Comparison of ENCODE assay signal across 10 cellular contexts in genomic region chr17:42368797-42369561, GRCh38. TPM values are rescaled to one million over a fixed set of nuclear protein-coding genes. Genes with fewer than 3 reads are reported as not detected.
DNase-seq lines count a peak whose midpoint lies in the region; ATAC-seq, FAIRE-seq and TF ChIP-seq lines count a peak whose summit lies in the region.
"Not testable (repeated sequence)": the region's sequence is repeated elsewhere in the genome, so short reads cannot be mapped to it uniquely, and the experiment has no call there.
"Had no signal": no experiment of that assay in that cellular context is flagged by ENCODE, and none has a peak within 500 bp of the region (broad histone marks: within the 10 kb centered on the region; RNA-seq: fewer than 3 reads in every experiment).

No MANE protein-coding gene starts in this region.

- CTCF ChIA-PET in CD8-positive, alpha-beta T cell (lab: Charles Lee), result interaction anchor here (0.6 to 1.1 kb wide), 3 partner anchors 147 to 1102 kb away, joined by 3 read pairs; no protein-coding TSS in a partner anchor
- CTCF ChIA-PET in HEK293 (lab: Yijun Ruan, JAX) (interaction anchor here (0.7 to 1.6 kb wide), 4 partner anchors 15 to 147 kb away, joined by 4 to 8 read pairs (median 4); no protein-coding TSS in a partner anchor), WTC11 (lab: Charles Lee) (interaction anchor here (0.9 to 1.5 kb wide), 2 partner anchors 10 to 37 kb away, joined by 3 to 5 read pairs; no protein-coding TSS in a partner anchor), GM12878 (lab: Yijun Ruan, JAX) (interaction anchor here (0.7 to 2.7 kb wide), 7 partner anchors 10 to 57 kb away, joined by 3 to 14 read pairs (median 3); no protein-coding TSS in a partner anchor)

- peak overlapping the region; percentile 7; the same call in 1 of the 2 replicates for H3K4me2 ChIP-seq in GM12878 (ENCODE audit: control insufficient read depth, insufficient read depth)

- H3K27me3 ChIP-seq in CD8-positive, alpha-beta T cell (ENCODE audit: insufficient read depth, low read length); GM12878 (replicated peaks in 1 of 2; ENCODE audit: control insufficient read depth in 2 of 2, insufficient read depth in 2 of 2, low read length in 1 of 2); neutrophil; thyroid gland: not testable (repeated sequence)

- not testable (repeated sequence) for H2AFZ ChIP-seq in GM12878 (ENCODE audit: control insufficient read depth, low read depth, low read length)

- H3K4me1 ChIP-seq in CD8-positive, alpha-beta T cell (ENCODE audit: insufficient read depth, low read length), result peaks cover 32% of the 10 kb centered on the region
- H3K4me1 ChIP-seq in HEK293 (ENCODE audit: control insufficient read depth, insufficient read depth, low read length), result not testable (repeated sequence)
- H3K4me1 ChIP-seq in GM12878 (ENCODE audit: control insufficient read depth, insufficient read depth, low read length) (peaks cover 18% of the 10 kb centered on the region), neutrophil (ENCODE audit: control insufficient read depth in 1 of 2, insufficient read depth in 1 of 2, low read depth in 1 of 2, low read length in 1 of 2) (peaks cover 42 to 43% of the 10 kb centered on the region in 2 experiments), thyroid gland (peaks cover 42 to 58% of the 10 kb centered on the region in 2 donors)

- BruUV-seq in GM12878 (replicated peaks; lab: Mats Ljungman, UMichigan), result not testable (repeated sequence)

- not testable (repeated sequence) for H3K4me3 Mint-ChIP-seq in CD8-positive, alpha-beta T cell; WTC11
- peak overlapping the region; percentile 47 for H3K4me3 Mint-ChIP-seq in activated T-helper 1 cell treated with anti-CD3 and anti-CD28 coated beads, Interleukin-12 subunit alpha, Interleukin-12 subunit beta, Interleukin-2, Interleukin-4 antibody, amounts not matched to agents 30 ng/mL and 10 ng/mL and 1 ng/mL, durations not matched to agents 14 hours and 24 hours and 36 hours

- H3K9me3 Mint-ChIP-seq in CD8-positive, alpha-beta T cell; WTC11; activated T-helper 1 cell treated with anti-CD3 and anti-CD28 coated beads, Interleukin-12 subunit alpha, Interleukin-12 subunit beta, Interleukin-2, Interleukin-4 antibody, amounts not matched to agents 30 ng/mL and 10 ng/mL and 1 ng/mL, durations not matched to agents 14 hours and 24 hours and 36 hours: not testable (repeated sequence)

- not testable (repeated sequence) for TF ChIP-seq RAD21 in GM12878 (IDR thresholded peaks at IDR 0.05; ENCODE audit: insufficient read depth, low read depth, low read length)

- peaks cover 41% of the 10 kb centered on the region for H3K36me3 Mint-ChIP-seq in CD8-positive, alpha-beta T cell
- H3K36me3 Mint-ChIP-seq in WTC11, result peaks cover 24% of the 10 kb centered on the region
- peaks cover 38% of the 10 kb centered on the region for H3K36me3 Mint-ChIP-seq in activated T-helper 1 cell treated with anti-CD3 and anti-CD28 coated beads, Interleukin-12 subunit alpha, Interleukin-12 subunit beta, Interleukin-2, Interleukin-4 antibody, amounts not matched to agents 30 ng/mL and 10 ng/mL and 1 ng/mL, durations not matched to agents 14 hours and 24 hours and 36 hours (ENCODE audit: low read depth)

- not testable (repeated sequence) for TF ChIP-seq POLR2A in GM12878 (IDR thresholded peaks at IDR 0.05; ENCODE audit: low read depth, low read length); erythroblast (IDR thresholded peaks at IDR 0.05; ENCODE audit: low read length); thyroid gland (IDR thresholded peaks at IDR 0.05)

- intact Hi-C loops in CD8-positive, alpha-beta T cell (cut with DNase I, micrococcal nuclease); activated T-helper 1 cell treated with anti-CD3 and anti-CD28 coated beads, Interleukin-12 subunit alpha, Interleukin-12 subunit beta, Interleukin-2, Interleukin-4 antibody, amounts not matched to agents 30 ng/mL and 10 ng/mL and 1 ng/mL, durations not matched to agents 14 hours and 24 hours and 36 hours (cut with micrococcal nuclease); GM12878 (cut with micrococcal nuclease; ENCODE audit: unreplicated experiment); thyroid gland (cut with DNase I): not testable (repeated sequence)

- H3K27me3 Mint-ChIP-seq in CD8-positive, alpha-beta T cell (ENCODE audit: low read depth); WTC11 (ENCODE audit: low read depth); activated T-helper 1 cell treated with anti-CD3 and anti-CD28 coated beads, Interleukin-12 subunit alpha, Interleukin-12 subunit beta, Interleukin-2, Interleukin-4 antibody, amounts not matched to agents 30 ng/mL and 10 ng/mL and 1 ng/mL, durations not matched to agents 14 hours and 24 hours and 36 hours (ENCODE audit: insufficient read depth): not testable (repeated sequence)

- FAIRE-seq in GM12878 (lab: Jason Lieb, UNC), result not testable (repeated sequence)

- H3K27ac ChIP-seq in CD8-positive, alpha-beta T cell (ENCODE audit: low read depth, low read length); HEK293 (ENCODE audit: extremely low read depth, low read depth, low read length); GM12878 (ENCODE audit: control insufficient read depth, insufficient read depth): not testable (repeated sequence)
- peak overlapping the region; percentile 88 for H3K27ac ChIP-seq in neutrophil
- peak overlapping the region in 2 of 3 donors; percentile 91 to 96 for H3K27ac ChIP-seq in thyroid gland

- WGBS in GM12878 (ENCODE audit: insufficient coverage, insufficient replicate concordance, low lambda C conversion rate, missing lambda C conversion rate), result 86% methylated on average over 12 of the region's 12 CpGs
- WGBS in thyroid gland, 2 donors, result 84% methylated on average over 12 of the region's 12 CpGs

- H3K9ac ChIP-seq in GM12878 (ENCODE audit: control insufficient read depth, insufficient read depth, low read length), result not testable (repeated sequence)

- H3K4me3 ChIP-seq in CD8-positive, alpha-beta T cell (ENCODE audit: low read depth, low read length); HEK293 (ENCODE audit: low read depth, low read length); neutrophil (ENCODE audit: low read depth in 1 of 2, low read length in 1 of 2); thyroid gland (replicated peaks in 1 of 3): not testable (repeated sequence)
- H3K4me3 ChIP-seq in GM12878, result 0 out of 2 replicates have a peak overlapping the region, but pooled peaks have one; percentile 2

- not testable (repeated sequence) for TF ChIP-seq CTCF in CD8-positive, alpha-beta T cell (IDR thresholded peaks at IDR 0.05); HEK293 (tag by site-specific recombination; IDR thresholded peaks at IDR 0.05); WTC11 (IDR thresholded peaks at IDR 0.05); GM12878 (IDR thresholded peaks at IDR 0.05 in 2 of 3, conservative IDR thresholded peaks at IDR 0.05 in 1 of 3; ENCODE audit: control insufficient read depth in 2 of 3, extremely low read depth in 1 of 3, insufficient read depth in 1 of 3, low read depth in 3 of 3, low read length in 3 of 3); neutrophil (IDR thresholded peaks at IDR 0.05); thyroid gland (IDR thresholded peaks at IDR 0.05)

- H3K79me2 ChIP-seq in GM12878 (ENCODE audit: control insufficient read depth, insufficient read depth, low read length), result peaks cover 74% of the 10 kb centered on the region

- H3K36me3 ChIP-seq in CD8-positive, alpha-beta T cell (ENCODE audit: insufficient read depth, low read length); HEK293 (ENCODE audit: control insufficient read depth in 2 of 2, insufficient read depth in 1 of 2, low read length in 2 of 2); GM12878 (ENCODE audit: control insufficient read depth in 2 of 2, insufficient read depth in 2 of 2, low read length in 1 of 2); neutrophil; thyroid gland: not testable (repeated sequence)

- not testable (repeated sequence) for DNase-seq in CD8-positive, alpha-beta T cell; WTC11 (ENCODE audit: low spot score); activated T-helper 1 cell treated with anti-CD3 and anti-CD28 coated beads, Interleukin-12 subunit alpha, Interleukin-12 subunit beta, Interleukin-2, Interleukin-4 antibody, amounts not matched to agents 30 ng/mL and 10 ng/mL and 1 ng/mL, durations not matched to agents 14 hours and 24 hours and 36 hours (ENCODE audit: low spot score); GM12878 (ENCODE audit: low read depth, low spot score); thyroid gland
- peak; percentile 34 to 69 for DNase-seq in erythroblast (lab: John Stamatoyannopoulos, UW)

- not testable (repeated sequence) for H4K20me1 ChIP-seq in GM12878 (ENCODE audit: control insufficient read depth, insufficient read depth)

- in situ Hi-C loops in GM12878 (cut with MboI), result not testable (repeated sequence)

- RAD21 ChIA-PET in GM12878 (lab: Charles Lee; ENCODE audit: unreplicated experiment), result interaction anchor here (0.9 to 1.3 kb wide), 2 partner anchors 11 to 20 kb away, joined by 3 read pairs; no protein-coding TSS in a partner anchor

- H3K27ac Mint-ChIP-seq in CD8-positive, alpha-beta T cell, result peak overlapping the region; percentile 39
- 0 out of 2 replicates have a peak overlapping the region, but pooled peaks have one; percentile 23 for H3K27ac Mint-ChIP-seq in WTC11
- H3K27ac Mint-ChIP-seq in activated T-helper 1 cell treated with anti-CD3 and anti-CD28 coated beads, Interleukin-12 subunit alpha, Interleukin-12 subunit beta, Interleukin-2, Interleukin-4 antibody, amounts not matched to agents 30 ng/mL and 10 ng/mL and 1 ng/mL, durations not matched to agents 14 hours and 24 hours and 36 hours, result peak overlapping the region; percentile 75

- H3K9me3 ChIP-seq in CD8-positive, alpha-beta T cell (ENCODE audit: low read length); HEK293 (ENCODE audit: control insufficient read depth, insufficient read depth, low read depth, low read length); GM12878 (replicated peaks; ENCODE audit: control insufficient read depth, insufficient read depth, low read length); neutrophil; thyroid gland: not testable (repeated sequence)

- SMC1A ChIA-PET in GM12878 (lab: Charles Lee; ENCODE audit: uncharacterized antibody, unreplicated experiment), result interaction anchor here (1.0 to 2.8 kb wide), 6 partner anchors 11 to 93 kb away, joined by 3 to 9 read pairs (median 5); partner anchors contain the start of gene STAT3

- ATAC-seq in CD8-positive, alpha-beta T cell; WTC11; GM12878: not testable (repeated sequence)

- TF ChIP-seq EP300 in GM12878 (IDR thresholded peaks at IDR 0.05; ENCODE audit: borderline replicate concordance in 1 of 2, control insufficient read depth in 1 of 2, low read depth in 2 of 2, low read length in 2 of 2), result not testable (repeated sequence)

- POLR2A ChIA-PET in CD8-positive, alpha-beta T cell (lab: Charles Lee), result interaction anchor here (1.1 kb wide), 1 partner anchor 11 kb away, joined by 3 read pairs; no protein-coding TSS in a partner anchor
- POLR2A ChIA-PET in HEK293 (lab: Yijun Ruan, JAX), result interaction anchor here (0.6 to 1.1 kb wide), 2 partner anchors 46 to 89 kb away, joined by 3 to 4 read pairs; no protein-coding TSS in a partner anchor
- POLR2A ChIA-PET in WTC11 (lab: Charles Lee), result not testable (repeated sequence)
- POLR2A ChIA-PET in GM12878 (lab: Charles Lee), result interaction anchor here (0.6 to 2.6 kb wide), 4 partner anchors 11 to 81 kb away, joined by 3 to 20 read pairs (median 3); no protein-coding TSS in a partner anchor

- peaks cover 53% of the 10 kb centered on the region for H3K4me1 Mint-ChIP-seq in CD8-positive, alpha-beta T cell (ENCODE audit: low read depth)
- peaks cover 23% of the 10 kb centered on the region for H3K4me1 Mint-ChIP-seq in WTC11
- H3K4me1 Mint-ChIP-seq in activated T-helper 1 cell treated with anti-CD3 and anti-CD28 coated beads, Interleukin-12 subunit alpha, Interleukin-12 subunit beta, Interleukin-2, Interleukin-4 antibody, amounts not matched to agents 30 ng/mL and 10 ng/mL and 1 ng/mL, durations not matched to agents 14 hours and 24 hours and 36 hours (ENCODE audit: low read depth), result peaks cover 62% of the 10 kb centered on the region

RNA-seq across cellular contexts. Expression of gene STAT3, which starts 19.3 kb away (rescaled TPM):
- 100 to 1,000 TPM; 338 to 343 TPM for total RNA-seq in CD8-positive, alpha-beta T cell
- 74.4 to 98.0 TPM (median 74.9 TPM) in 3 replicates for total RNA-seq in WTC11 (2021)
- total RNA-seq in activated T-helper 1 cell treated with anti-CD3 and anti-CD28 coated beads, Interleukin-12 subunit alpha, Interleukin-12 subunit beta, Interleukin-2, Interleukin-4 antibody, amounts not matched to agents 30 ng/mL and 10 ng/mL and 1 ng/mL, durations not matched to agents 14 hours and 24 hours and 36 hours, result 240 and 241 TPM in 2 replicates
- total RNA-seq in GM12878 (2013; cell fraction: nucleolus; rRNA removed), result 148 and 163 TPM in 2 replicates
- 54.0 and 59.3 TPM in 2 replicates for total RNA-seq in GM12878 (2014; rRNA removed)
- total RNA-seq in GM12878 (2014; rRNA removed; fragmentation: Illumina TruSeq; extraction: Trizol), result 51.3 and 54.5 TPM in 2 replicates
- 82.6 and 86.2 TPM in 2 replicates for total RNA-seq in GM12878 (2021)
- 58.9 TPM for polyA plus RNA-seq in GM12878 (2011; ENCODE audit: low read depth)
- polyA plus RNA-seq in GM12878 (2011; rRNA removed), result 63.6 and 74.7 TPM in 2 replicates
- polyA plus RNA-seq in GM12878 (2011; cell fraction: cytosol; rRNA removed), result 75.5 and 84.3 TPM in 2 replicates
- polyA plus RNA-seq in GM12878 (2011; cell fraction: nucleus; rRNA removed), result 78.8 and 87.2 TPM in 2 replicates
- 79.3 and 107 TPM in 2 replicates for polyA plus RNA-seq in GM12878 (2012)
- 57.3 and 59.8 TPM in 2 replicates for polyA plus RNA-seq in GM12878 (2014; fragmentation: Illumina TruSeq; extraction: Trizol)
- polyA plus RNA-seq in GM12878 (2014; fragmentation: Nextera tagmentation; extraction: Ambion mirVana), result 10 to 100 TPM; 18.4 to 18.9 TPM
- polyA plus RNA-seq in GM12878 (2014; rRNA removed), result 55.0 and 62.0 TPM in 2 replicates
- 10 to 100 TPM; 91.1 to 96.4 TPM for polyA plus RNA-seq in GM12878 (2016; fragmentation: Nextera tagmentation; extraction: Ambion mirVana)
- 99.8 and 120 TPM in 2 replicates for polyA minus RNA-seq in GM12878 (2011; rRNA and poly(A)+ RNA removed)
- 42.0 and 49.0 TPM in 2 replicates for polyA minus RNA-seq in GM12878 (2011; cell fraction: cytosol; rRNA and poly(A)+ RNA removed)
- 42.8 and 58.9 TPM in 2 replicates for polyA minus RNA-seq in GM12878 (2011; cell fraction: nucleus; rRNA and poly(A)+ RNA removed)
- 100 to 1,000 TPM; 147 to 292 (median 206) TPM for total RNA-seq in thyroid gland

RNA-seq across cellular contexts. Expression of gene CAVIN1, which starts 54.1 kb away (rescaled TPM):
- not detected for total RNA-seq in CD8-positive, alpha-beta T cell
- total RNA-seq in WTC11 (2021) (24.6 to 28.4 TPM (median 27.8 TPM) in 3 replicates), GM12878 (2014; rRNA removed) (0.27 and 0.40 TPM in 2 replicates), GM12878 (2014; rRNA removed; fragmentation: Illumina TruSeq; extraction: Trizol) (0.18 and 0.40 TPM in 2 replicates), GM12878 (2021) (0.93 and 1.1 TPM in 2 replicates), thyroid gland (100 to 1,000 TPM; 173 to 199 (median 187) TPM)
- total RNA-seq in activated T-helper 1 cell treated with anti-CD3 and anti-CD28 coated beads, Interleukin-12 subunit alpha, Interleukin-12 subunit beta, Interleukin-2, Interleukin-4 antibody, amounts not matched to agents 30 ng/mL and 10 ng/mL and 1 ng/mL, durations not matched to agents 14 hours and 24 hours and 36 hours, result 0.91 and 0.96 TPM in 2 replicates
- 0.15 TPM in 1 of 2 replicates, not detected in the other for total RNA-seq in GM12878 (2013; cell fraction: nucleolus; rRNA removed)
- polyA plus RNA-seq in GM12878 (2011; ENCODE audit: low read depth), result 0.72 TPM
- polyA plus RNA-seq in GM12878 (2011; rRNA removed) (0.04 and 0.07 TPM in 2 replicates), GM12878 (2014; fragmentation: Illumina TruSeq; extraction: Trizol) (0.22 and 0.34 TPM in 2 replicates), GM12878 (2014; fragmentation: Nextera tagmentation; extraction: Ambion mirVana) (under 1 TPM; 0.03 to 0.05 TPM), GM12878 (2014; rRNA removed) (0.39 and 0.67 TPM in 2 replicates), GM12878 (2016; fragmentation: Nextera tagmentation; extraction: Ambion mirVana) (under 1 TPM; 0.30 to 0.40 TPM)
- polyA plus RNA-seq in GM12878 (2011; cell fraction: cytosol; rRNA removed), result 0.01 and 0.05 TPM in 2 replicates
- polyA plus RNA-seq in GM12878 (2011; cell fraction: nucleus; rRNA removed), result not detected in 2 replicates
- 1.5 and 2.4 TPM in 2 replicates for polyA plus RNA-seq in GM12878 (2012)
- polyA minus RNA-seq in GM12878 (2011; rRNA and poly(A)+ RNA removed), result not detected in 2 replicates
- 0.53 and 1.7 TPM in 2 replicates for polyA minus RNA-seq in GM12878 (2011; cell fraction: cytosol; rRNA and poly(A)+ RNA removed)
- polyA minus RNA-seq in GM12878 (2011; cell fraction: nucleus; rRNA and poly(A)+ RNA removed), result 0.29 TPM in 1 of 2 replicates, not detected in the other
- polyA plus RNA-seq: CD14-positive monocyte, IgD-negative memory B cell had no signal

Comparison
In these comparisons a context has a peak if more than half of its experiments do, and no peak if none do; other contexts are left out.
1. H3K27ac Mint-ChIP-seq: peak in every context shown above with its lines; median percentile 75 in activated T-helper 1 cell treated with anti-CD3 and anti-CD28 coated beads, Interleukin-12 subunit alpha, Interleukin-12 subunit beta, Interleukin-2, Interleukin-4 antibody, amounts not matched to agents 30 ng/mL and 10 ng/mL and 1 ng/mL, durations not matched to agents 14 hours and 24 hours and 36 hours; 39 in CD8-positive, alpha-beta T cell; 23 in WTC11.
2. RNA of gene CAVIN1, which starts 54.1 kb away (total RNA-seq): 173 to 199 TPM in thyroid gland and 24.6 to 28.4 TPM in WTC11; 0.91 to 0.96 TPM in activated T-helper 1 cell treated with anti-CD3 and anti-CD28 coated beads, Interleukin-12 subunit alpha, Interleukin-12 subunit beta, Interleukin-2, Interleukin-4 antibody, amounts not matched to agents 30 ng/mL and 10 ng/mL and 1 ng/mL, durations not matched to agents 14 hours and 24 hours and 36 hours, 0.15 to 1.1 TPM in GM12878 and not detected in CD8-positive, alpha-beta T cell; every median in the first group is over 10 times any median in the second.